Comparison of ENCODE assay signal across 24 cellular contexts in the genomic region with DNA sequence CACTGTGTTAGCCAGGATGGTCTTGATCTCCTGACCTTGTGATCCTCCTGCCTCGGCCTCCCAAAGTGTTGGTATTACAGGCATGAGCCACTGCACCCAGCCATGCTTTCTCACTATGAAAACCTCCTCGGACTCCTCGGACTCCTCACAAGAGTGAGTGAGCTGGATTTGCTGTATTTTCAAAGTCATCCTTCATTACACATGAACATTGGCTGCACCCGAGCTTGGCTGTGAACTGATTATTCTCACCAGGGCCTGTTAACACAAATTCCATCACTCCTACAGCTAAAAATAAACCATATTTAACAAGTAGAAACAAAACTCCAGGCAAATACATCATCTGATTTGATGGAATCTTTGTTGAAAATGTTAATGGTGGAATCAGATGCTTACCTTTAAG. TPM values are rescaled to one million over a fixed set of nuclear protein-coding genes. Genes with fewer than 3 reads are reported as not detected.
DNase-seq lines count a peak whose midpoint lies in the region; ATAC-seq and TF ChIP-seq lines count a peak whose summit lies in the region.
"Had no signal": no experiment of that assay in that cellular context is flagged by ENCODE, and none has a peak within 500 bp of the region (broad histone marks: within the 10 kb centered on the region; RNA-seq: fewer than 3 reads in every experiment).

No MANE protein-coding gene starts in this region.

- no peak overlapping the region for H3K4me3 ChIP-seq in HCT116 (replicated peaks in 1 of 2; ENCODE audit: low read depth in 1 of 2, low read length in 2 of 2)
- H3K4me3 ChIP-seq: esophagus squamous epithelium, left lung, right lobe of liver, spleen, thoracic aorta had no signal

- POLR2A ChIA-PET in HCT116 (lab: Charles Lee), result no interaction called here

- no peak for DNase-seq in activated T-cell treated with anti-CD3 and anti-CD28 coated beads, Interleukin-2, amount 50 U/mL, for 24 hours
- no peak for DNase-seq in activated T-cell treated with anti-CD3 and anti-CD28 coated beads, Interleukin-2, amount 50 U/mL, for 1 hour
- no peak for DNase-seq in HCT116 (ENCODE audit: low read depth, low spot score)
- peak; percentile 47 for DNase-seq in astrocyte of the hippocampus (ENCODE audit: low read depth, low spot score)
- peak; percentile 24 for DNase-seq in kidney tubule cell (ENCODE audit: low spot score)
- DNase-seq in germinal center (ENCODE audit: low spot score), result no peak
- DNase-seq in dermis blood vessel endothelial cell, result no peak
- DNase-seq: activated B cell treated with CpG ODN at 0.5 μM for 24 hours; DMS 273 treated with DMSO at 0.1 percent for 48 hours; EL; esophagus squamous epithelium; foreskin melanocyte; left lung; mesenchymal stem cell; NCI-H1048; NCI-H510A; right lobe of liver; spleen; stimulated activated CD8-positive, alpha-beta memory T cell treated with anti-CD3 and anti-CD28 coated beads, Interleukin-4, amount 100 ng/mL, for 48 hours; stimulated activated naive CD8-positive, alpha-beta T cell treated with anti-CD3 and anti-CD28 coated beads, Interleukin-15, amount 100 ng/mL, for 72 hours; T-helper 1 cell had no signal

- BruUV-seq in HCT116 (replicated peaks; lab: Mats Ljungman, UMichigan), result no TSS peak

- no peaks in the 10 kb centered on the region for H3K9me3 Mint-ChIP-seq in activated T-cell treated with anti-CD3 and anti-CD28 coated beads, Interleukin-2, amount 50 U/mL, for 24 hours
- H3K9me3 Mint-ChIP-seq: activated B cell treated with CpG ODN at 0.5 μM for 24 hours; activated T-helper 17 cell treated with anti-CD3 and anti-CD28 coated beads, Interleukin-2, amount 50 U/mL, for 72 hours had no signal

- H3K9me3 ChIP-seq in HCT116 (ENCODE audit: control insufficient read depth in 1 of 2, insufficient read depth in 1 of 2, low read depth in 1 of 2, low read length in 2 of 2), result no peaks in the 10 kb centered on the region
- H3K9me3 ChIP-seq: esophagus squamous epithelium, left lung, right lobe of liver, spleen, thoracic aorta had no signal

- no peak overlapping the region for H3K4me3 Mint-ChIP-seq in activated T-cell treated with anti-CD3 and anti-CD28 coated beads, Interleukin-2, amount 50 U/mL, for 24 hours
- H3K4me3 Mint-ChIP-seq: activated B cell treated with CpG ODN at 0.5 μM for 24 hours; activated T-helper 17 cell treated with anti-CD3 and anti-CD28 coated beads, Interleukin-2, amount 50 U/mL, for 72 hours; stimulated activated naive CD8-positive, alpha-beta T cell treated with anti-CD3 and anti-CD28 coated beads, Interleukin-15, amount 100 ng/mL, for 72 hours had no signal

- no peaks in the 10 kb centered on the region for H3K27me3 ChIP-seq in HCT116 (ENCODE audit: insufficient read depth, low read length)
- H3K27me3 ChIP-seq: esophagus squamous epithelium, left lung, right lobe of liver, spleen had no signal

- H3K4me1 Mint-ChIP-seq in activated T-cell treated with anti-CD3 and anti-CD28 coated beads, Interleukin-2, amount 50 U/mL, for 24 hours (ENCODE audit: low read depth), result peaks cover 77% of the 10 kb centered on the region
- H3K4me1 Mint-ChIP-seq: activated B cell treated with CpG ODN at 0.5 μM for 24 hours had no signal

- H3K79me2 ChIP-seq in HCT116 (ENCODE audit: insufficient read depth, low read length), result peaks cover 16% of the 10 kb centered on the region; the same call in 1 of the 2 replicates

- no peaks in the 10 kb centered on the region for H3K36me3 ChIP-seq in HCT116 (ENCODE audit: control insufficient read depth in 1 of 2, insufficient read depth in 2 of 2, low read length in 2 of 2)
- H3K36me3 ChIP-seq: esophagus squamous epithelium, left lung, right lobe of liver, spleen, thoracic aorta had no signal

- peaks cover 44 to 83% of the 10 kb centered on the region in 2 experiments for H3K4me1 ChIP-seq in HCT116 (ENCODE audit: control insufficient read depth in 1 of 2, insufficient read depth in 2 of 2, low read length in 2 of 2)
- H3K4me1 ChIP-seq: right lobe of liver had no signal

- no peak overlapping the region for H3K4me2 ChIP-seq in HCT116 (ENCODE audit: low read length)

- CTCF ChIA-PET in HCT116 (lab: Charles Lee), result interaction anchor here (1.0 to 1.4 kb wide), 2 partner anchors 42 to 48 kb away, joined by 3 to 4 read pairs; no protein-coding TSS in a partner anchor

- H3K9me2 ChIP-seq in HCT116 (ENCODE audit: insufficient read depth), result no peaks in the 10 kb centered on the region

- no peak for TF ChIP-seq RAD21 in HCT116 (IDR thresholded peaks at IDR 0.05; ENCODE audit: low read depth)

- no peaks in the 10 kb centered on the region for H4K20me1 ChIP-seq in HCT116 (ENCODE audit: insufficient read depth)

- H3K27ac Mint-ChIP-seq in activated T-cell treated with anti-CD3 and anti-CD28 coated beads, Interleukin-2, amount 50 U/mL, for 24 hours, result peak overlapping the region; percentile 31
- H3K27ac Mint-ChIP-seq: activated B cell treated with CpG ODN at 0.5 μM for 24 hours; activated T-helper 17 cell treated with anti-CD3 and anti-CD28 coated beads, Interleukin-2, amount 50 U/mL, for 72 hours; stimulated activated naive CD8-positive, alpha-beta T cell treated with anti-CD3 and anti-CD28 coated beads, Interleukin-15, amount 100 ng/mL, for 72 hours had no signal

- H3K9ac ChIP-seq in HCT116 (ENCODE audit: low read length), result 0 out of 2 replicates have a peak overlapping the region, but pooled peaks have one; percentile 4

- RAD21 ChIA-PET in HCT116 (lab: Charles Lee; ENCODE audit: low non-redundant PET in 1 of 2, low total read pairs in 2 of 2, uncharacterized antibody in 2 of 2, unreplicated experiment in 2 of 2), result no interaction called here

- ATAC-seq in HCT116, result no peak
- no peak for ATAC-seq in GM21576 (IDR thresholded peaks at IDR 0.05; ENCODE audit: unreplicated experiment)
- ATAC-seq: activated T-helper 17 cell treated with anti-CD3 and anti-CD28 coated beads, Interleukin-2, amount 50 U/mL, for 72 hours; left lung; right lobe of liver; stimulated activated naive CD8-positive, alpha-beta T cell treated with anti-CD3 and anti-CD28 coated beads, Interleukin-15, amount 100 ng/mL, for 72 hours had no signal

- no peak for TF ChIP-seq CTCF in HCT116 (IDR thresholded peaks at IDR 0.05 in 2 of 3, conservative IDR thresholded peaks at IDR 0.05 in 1 of 3; ENCODE audit: borderline replicate concordance in 1 of 3, insufficient read depth in 1 of 3, low read depth in 2 of 3, low read length in 2 of 3)

- no peak overlapping the region for H2AFZ ChIP-seq in HCT116 (ENCODE audit: low read depth, low read length, poor library complexity, severe bottlenecking)

- intact Hi-C loops in HCT116 (cut with micrococcal nuclease), result no loop called here

- TF ChIP-seq POLR2A in HCT116 (IDR thresholded peaks at IDR 0.05; ENCODE audit: borderline replicate concordance, extremely low read depth, insufficient read depth, insufficient read length), result no peak

- no peak overlapping the region for H3K27ac ChIP-seq in HCT116 (ENCODE audit: low read depth, low read length)
- H3K27ac ChIP-seq: esophagus squamous epithelium, left lung, right lobe of liver, thoracic aorta had no signal

- H3K27me3 Mint-ChIP-seq in activated T-cell treated with anti-CD3 and anti-CD28 coated beads, Interleukin-2, amount 50 U/mL, for 24 hours, result no peaks in the 10 kb centered on the region
- H3K27me3 Mint-ChIP-seq: activated B cell treated with CpG ODN at 0.5 μM for 24 hours; activated T-helper 17 cell treated with anti-CD3 and anti-CD28 coated beads, Interleukin-2, amount 50 U/mL, for 72 hours; stimulated activated naive CD8-positive, alpha-beta T cell treated with anti-CD3 and anti-CD28 coated beads, Interleukin-15, amount 100 ng/mL, for 72 hours had no signal

- H3K36me3 Mint-ChIP-seq in activated T-cell treated with anti-CD3 and anti-CD28 coated beads, Interleukin-2, amount 50 U/mL, for 24 hours (ENCODE audit: low read depth), result peaks cover 21% of the 10 kb centered on the region

TF ChIP-seq in HCT116, 20 proteins besides CTCF, POLR2A, EP300 and RAD21 (continues in another document):
- TF ChIP-seq SIN3A (IDR thresholded peaks at IDR 0.05; ENCODE audit: low read depth) (no peak), EZH2phosphoT487 (IDR thresholded peaks at IDR 0.05; ENCODE audit: borderline replicate concordance) (no peak), FOSL1 (IDR thresholded peaks at IDR 0.05; ENCODE audit: low read depth) (no peak), POLR2AphosphoS5 (IDR thresholded peaks at IDR 0.05; ENCODE audit: low read depth, low read length) (no peak), JUND (IDR thresholded peaks at IDR 0.05) (no peak), CBX3 (IDR thresholded peaks at IDR 0.05; ENCODE audit: low read depth) (no peak), EZH2 (IDR thresholded peaks at IDR 0.05) (no peak), YY1 (IDR thresholded peaks at IDR 0.05; ENCODE audit: extremely low read depth, insufficient replicate concordance, low read depth, low read length) (no peak), ZNF274 (IDR thresholded peaks at IDR 0.05; ENCODE audit: low read depth, low read length) (no peak), CEBPB (IDR thresholded peaks at IDR 0.05; ENCODE audit: low read depth) (no peak), SP1 (IDR thresholded peaks at IDR 0.05; ENCODE audit: low read depth) (no peak), ZFX (IDR thresholded peaks at IDR 0.05) (no peak)
- TF ChIP-seq, protein P1, sequence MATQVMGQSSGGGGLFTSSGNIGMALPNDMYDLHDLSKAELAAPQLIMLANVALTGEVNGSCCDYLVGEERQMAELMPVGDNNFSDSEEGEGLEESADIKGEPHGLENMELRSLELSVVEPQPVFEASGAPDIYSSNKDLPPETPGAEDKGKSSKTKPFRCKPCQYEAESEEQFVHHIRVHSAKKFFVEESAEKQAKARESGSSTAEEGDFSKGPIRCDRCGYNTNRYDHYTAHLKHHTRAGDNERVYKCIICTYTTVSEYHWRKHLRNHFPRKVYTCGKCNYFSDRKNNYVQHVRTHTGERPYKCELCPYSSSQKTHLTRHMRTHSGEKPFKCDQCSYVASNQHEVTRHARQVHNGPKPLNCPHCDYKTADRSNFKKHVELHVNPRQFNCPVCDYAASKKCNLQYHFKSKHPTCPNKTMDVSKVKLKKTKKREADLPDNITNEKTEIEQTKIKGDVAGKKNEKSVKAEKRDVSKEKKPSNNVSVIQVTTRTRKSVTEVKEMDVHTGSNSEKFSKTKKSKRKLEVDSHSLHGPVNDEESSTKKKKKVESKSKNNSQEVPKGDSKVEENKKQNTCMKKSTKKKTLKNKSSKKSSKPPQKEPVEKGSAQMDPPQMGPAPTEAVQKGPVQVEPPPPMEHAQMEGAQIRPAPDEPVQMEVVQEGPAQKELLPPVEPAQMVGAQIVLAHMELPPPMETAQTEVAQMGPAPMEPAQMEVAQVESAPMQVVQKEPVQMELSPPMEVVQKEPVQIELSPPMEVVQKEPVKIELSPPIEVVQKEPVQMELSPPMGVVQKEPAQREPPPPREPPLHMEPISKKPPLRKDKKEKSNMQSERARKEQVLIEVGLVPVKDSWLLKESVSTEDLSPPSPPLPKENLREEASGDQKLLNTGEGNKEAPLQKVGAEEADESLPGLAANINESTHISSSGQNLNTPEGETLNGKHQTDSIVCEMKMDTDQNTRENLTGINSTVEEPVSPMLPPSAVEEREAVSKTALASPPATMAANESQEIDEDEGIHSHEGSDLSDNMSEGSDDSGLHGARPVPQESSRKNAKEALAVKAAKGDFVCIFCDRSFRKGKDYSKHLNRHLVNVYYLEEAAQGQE (IDR thresholded peaks at IDR 0.05; ENCODE audit: low read depth), result no peak

RNA-seq across cellular contexts. Expression of gene PITPNC1, which starts 50.3 kb away (rescaled TPM):
- total RNA-seq in HCT116 (2021; ENCODE audit: unreplicated experiment) (41.9 TPM), dermis blood vessel endothelial cell (28.6 and 32.0 TPM in 2 replicates)
- 41.1 and 57.8 TPM in 2 replicates for polyA plus RNA-seq in HCT116 (2012)

Comparison
In these comparisons a context has a peak if more than half of its experiments do, and no peak if none do; other contexts are left out.
1. DNase-seq: peak in astrocyte of the hippocampus (single experiment) and kidney tubule cell (single experiment); none in activated T-cell treated with anti-CD3 and anti-CD28 coated beads, Interleukin-2, amount 50 U/mL, for 24 hours (single experiment), activated T-cell treated with anti-CD3 and anti-CD28 coated beads, Interleukin-2, amount 50 U/mL, for 1 hour (single experiment), HCT116 (single experiment), germinal center (single experiment) and dermis blood vessel endothelial cell (single experiment).